In the genomic region with DNA sequence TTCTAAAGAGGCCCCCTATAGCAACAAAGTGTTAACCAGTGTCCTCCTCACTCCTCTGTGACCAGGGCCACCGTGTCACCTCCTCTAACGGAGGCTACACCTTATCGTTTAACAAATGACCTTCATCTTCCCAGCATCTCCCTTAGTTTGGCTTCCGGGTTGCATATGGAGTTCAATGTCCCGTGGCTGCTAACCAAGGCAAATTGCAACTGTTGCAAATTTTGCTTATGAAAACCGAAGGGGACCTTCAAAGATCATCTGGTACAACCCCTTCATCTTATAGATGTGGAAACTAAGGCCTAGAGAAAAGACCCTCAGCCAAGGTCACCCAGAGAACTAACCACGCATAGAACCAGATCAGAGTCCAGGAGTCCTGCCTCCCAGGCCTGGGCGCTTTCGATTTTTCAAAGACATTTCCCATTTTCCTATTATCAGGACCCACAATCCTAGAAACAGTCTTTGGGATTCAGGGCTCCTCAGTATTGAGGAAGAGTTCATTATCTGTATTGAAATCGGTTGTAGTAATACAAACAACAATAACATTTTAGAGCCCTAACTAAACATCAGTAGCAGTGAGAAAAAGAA, we compare ENCODE assay signal across 16 cellular contexts. TPM values are rescaled to one million over a fixed set of nuclear protein-coding genes. Genes with fewer than 3 reads are reported as not detected.
DNase-seq lines count a peak whose midpoint lies in the region; ATAC-seq and TF ChIP-seq lines count a peak whose summit lies in the region.
"Had no signal": no experiment of that assay in that cellular context is flagged by ENCODE, and none has a peak within 500 bp of the region (broad histone marks: within the 10 kb centered on the region; RNA-seq: fewer than 3 reads in every experiment).

No MANE protein-coding gene starts in this region.

- H3K9me3 Mint-ChIP-seq in type B pancreatic cell = peaks cover 4% of the 10 kb centered on the region

- H3K27me3 ChIP-seq in cardiac muscle cell = no peaks in the 10 kb centered on the region
- H3K27me3 ChIP-seq in mucosa of rectum (ENCODE audit: control insufficient read depth in 2 of 2, insufficient read depth in 2 of 2, low read length in 2 of 2) = no peaks in the 10 kb centered on the region
- H3K27me3 ChIP-seq: BE2C, SJSA1, tibial artery had no signal

- H3K4me1 ChIP-seq in cardiac muscle cell (ENCODE audit: low read depth) = peaks cover 8% of the 10 kb centered on the region
- H3K4me1 ChIP-seq in mucosa of rectum (ENCODE audit: control insufficient read depth in 2 of 2, insufficient read depth in 2 of 2, low read length in 2 of 2) = peaks cover 15 to 29% of the 10 kb centered on the region in 2 donors
- H3K4me1 ChIP-seq: BE2C had no signal

- peak overlapping the region; percentile 87 for H3K4me3 Mint-ChIP-seq in T-helper 17 cell
- peak overlapping the region; percentile 81 for H3K4me3 Mint-ChIP-seq in type B pancreatic cell

- H3K27ac ChIP-seq in cardiac muscle cell = no peak overlapping the region
- peak overlapping the region; percentile 17 to 84 for H3K27ac ChIP-seq in mucosa of rectum (ENCODE audit: low read depth in 2 of 2, low read length in 2 of 2)
- H3K27ac ChIP-seq: SJSA1 had no signal

- intact Hi-C loops in Right ventricle myocardium inferior (cut with DNase I) = no loop called here

- peaks cover 22% of the 10 kb centered on the region for H3K4me1 Mint-ChIP-seq in T-helper 17 cell
- H3K4me1 Mint-ChIP-seq in type B pancreatic cell (ENCODE audit: unreplicated experiment) = peaks cover 36% of the 10 kb centered on the region

- DNase-seq in cardiac muscle cell (ENCODE audit: low read depth in 1 of 2, low spot score in 1 of 2) = no peak
- no peak for DNase-seq in Right ventricle myocardium inferior (ENCODE audit: missing footprints)
- DNase-seq in T-helper 17 cell = no peak
- DNase-seq in type B pancreatic cell (ENCODE audit: extremely low spot score, unreplicated experiment) = no peak
- DNase-seq in ecto neural progenitor cell (ENCODE audit: low spot score) = no peak
- DNase-seq: activated T-cell treated with anti-CD3 and anti-CD28 coated beads for 4 hours; BE2C; effector CD8-positive, alpha-beta T cell; NCI-H1417 treated with DMSO at 0.1 percent for 48 hours; NCI-H2227 treated with DMSO at 0.1 percent for 48 hours; tibial artery had no signal

- H3K36me3 ChIP-seq in cardiac muscle cell = no peaks in the 10 kb centered on the region
- no peaks in the 10 kb centered on the region for H3K36me3 ChIP-seq in mucosa of rectum (ENCODE audit: control insufficient read depth in 2 of 2, insufficient read depth in 2 of 2, low read length in 2 of 2)
- H3K36me3 ChIP-seq: BE2C, SJSA1, tibial artery had no signal

- H3K4me3 ChIP-seq in cardiac muscle cell (peak overlapping the region; percentile 41), mucosa of rectum (ENCODE audit: low read length in 2 of 2) (peak overlapping the region; percentile 82 to 94)
- H3K4me3 ChIP-seq: lung had no signal

- TF ChIP-seq CTCF in cardiac muscle cell (IDR thresholded peaks at IDR 0.05; ENCODE audit: low read depth, low read length) = no peak
- no peak for TF ChIP-seq CTCF in type B pancreatic cell (conservative IDR thresholded peaks at IDR 0.05)

- ATAC-seq in Right ventricle myocardium inferior (no peak), T-helper 17 cell (no peak), esophagus mucosa (no peak), GM18870 (IDR thresholded peaks at IDR 0.05; ENCODE audit: unreplicated experiment) (no peak)

- no peaks in the 10 kb centered on the region for H3K36me3 Mint-ChIP-seq in T-helper 17 cell (ENCODE audit: low read depth)
- no peaks in the 10 kb centered on the region for H3K36me3 Mint-ChIP-seq in type B pancreatic cell

- peaks cover 7% of the 10 kb centered on the region for H3K27me3 Mint-ChIP-seq in T-helper 17 cell
- H3K27me3 Mint-ChIP-seq in type B pancreatic cell = no peaks in the 10 kb centered on the region

- H3K27ac Mint-ChIP-seq in T-helper 17 cell (peak overlapping the region; percentile 51), type B pancreatic cell (no peak overlapping the region)

- no peaks in the 10 kb centered on the region for H3K9me3 ChIP-seq in cardiac muscle cell (ENCODE audit: low read depth)
- no peaks in the 10 kb centered on the region for H3K9me3 ChIP-seq in T-helper 17 cell (ENCODE audit: control insufficient read depth, low read length, poor library complexity, severe bottlenecking)
- no peaks in the 10 kb centered on the region for H3K9me3 ChIP-seq in mucosa of rectum (ENCODE audit: control insufficient read depth in 2 of 2, low read length in 2 of 2)
- H3K9me3 ChIP-seq: BE2C, SJSA1, tibial artery had no signal

- H3K9ac ChIP-seq in mucosa of rectum (ENCODE audit: low read depth in 1 of 2, low read length in 2 of 2) = peak overlapping the region in 1 of 2 donors; percentile 89

RNA-seq across cellular contexts. Expression of gene PRELID2, which starts 1.4 kb away (rescaled TPM):
- total RNA-seq in cardiac muscle cell = 24.9 and 41.2 TPM in 2 replicates
- polyA plus RNA-seq in cardiac muscle cell = 26.3 and 59.1 TPM in 2 replicates
- 33.2 TPM for total RNA-seq in Right ventricle myocardium inferior
- total RNA-seq in T-helper 17 cell = 1 to 10 TPM; 1.2 to 3.0 TPM
- total RNA-seq in type B pancreatic cell (ENCODE audit: low replicate concordance) = 15.5 and 19.6 TPM in 2 replicates
- 4.8 TPM for total RNA-seq in esophagus mucosa

RNA-seq across cellular contexts. Expression of gene GRXCR2, which starts 39.1 kb away (rescaled TPM):
- total RNA-seq in cardiac muscle cell (not detected in 2 replicates), Right ventricle myocardium inferior (5.5 TPM), T-helper 17 cell (not detected), type B pancreatic cell (ENCODE audit: low replicate concordance) (0.24 TPM in 1 of 2 replicates, not detected in the other), esophagus mucosa (not detected)
- polyA plus RNA-seq in cardiac muscle cell = not detected in 2 replicates
- total RNA-seq: lung had no signal
- polyA plus RNA-seq: lung had no signal
